Comparison of ENCODE assay signal across 8 cellular contexts in the genomic region with DNA sequence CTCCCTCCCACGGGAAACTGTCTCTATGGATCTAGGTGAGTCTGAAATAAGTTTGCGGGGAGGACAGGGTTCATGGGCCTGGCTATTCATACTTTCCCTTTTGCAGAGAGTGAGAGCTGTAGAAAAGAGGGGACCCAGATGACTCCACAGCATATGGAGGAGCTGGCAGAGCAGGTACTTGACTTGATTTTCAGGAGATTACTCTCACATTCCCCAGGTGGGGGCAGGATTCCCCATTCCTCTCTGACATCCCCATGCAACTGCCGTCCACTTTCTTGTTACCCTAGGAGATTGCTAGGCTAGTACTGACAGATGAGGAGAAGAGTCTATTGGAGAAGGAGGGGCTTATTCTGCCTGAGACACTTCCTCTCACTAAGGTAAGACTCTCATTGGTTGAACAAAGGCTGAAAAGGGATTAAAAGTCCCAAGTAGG. TPM values are rescaled to one million over a fixed set of nuclear protein-coding genes. Genes with fewer than 3 reads are reported as not detected.
DNase-seq lines count a peak whose midpoint lies in the region; ATAC-seq and TF ChIP-seq lines count a peak whose summit lies in the region.

No MANE protein-coding gene starts in this region.

- H2BK15ac ChIP-seq in neuronal stem cell (ENCODE audit: low read length) = no peak overlapping the region

- H3K27me3 Mint-ChIP-seq in activated CD4-positive, alpha-beta T cell treated with anti-CD3 and anti-CD28 coated beads, Interleukin-2, amount 10 ng/mL, durations not matched to agents 24 days and 14 days = no peaks in the 10 kb centered on the region

- H3K4me3 Mint-ChIP-seq in activated CD4-positive, alpha-beta T cell treated with anti-CD3 and anti-CD28 coated beads, Interleukin-2, amount 10 ng/mL, durations not matched to agents 24 days and 14 days = no peak overlapping the region

- H3K4me1 ChIP-seq in esophagus (ENCODE audit: control insufficient read depth in 2 of 2, insufficient read depth in 2 of 2, low read length in 1 of 2) (peaks cover 10 to 11% of the 10 kb centered on the region in 2 donors), neuronal stem cell (ENCODE audit: control insufficient read depth in 2 of 2, insufficient read depth in 1 of 2, low read depth in 1 of 2, low read length in 2 of 2) (peaks cover 34 to 40% of the 10 kb centered on the region in 2 donors)

- peaks cover 22% of the 10 kb centered on the region for H3K4me1 Mint-ChIP-seq in activated CD4-positive, alpha-beta T cell treated with anti-CD3 and anti-CD28 coated beads, Interleukin-2, amount 10 ng/mL, durations not matched to agents 24 days and 14 days

- peak overlapping the region; percentile 81 for H3K18ac ChIP-seq in neuronal stem cell (ENCODE audit: low read length)

- no peaks in the 10 kb centered on the region for H3K9me3 Mint-ChIP-seq in activated CD4-positive, alpha-beta T cell treated with anti-CD3 and anti-CD28 coated beads, Interleukin-2, amount 10 ng/mL, durations not matched to agents 24 days and 14 days

- H4K91ac ChIP-seq in neuronal stem cell (ENCODE audit: low read depth, low read length, poor library complexity) = no peak overlapping the region

- no peaks in the 10 kb centered on the region for H3K27me3 ChIP-seq in esophagus (ENCODE audit: control insufficient read depth in 1 of 2, insufficient read depth in 2 of 2, low read length in 2 of 2)
- no peaks in the 10 kb centered on the region for H3K27me3 ChIP-seq in neuronal stem cell (ENCODE audit: control insufficient read depth in 3 of 3, insufficient read depth in 3 of 3, low read depth in 1 of 3, low read length in 3 of 3)

- peak; percentile 74 for DNase-seq in activated CD4-positive, alpha-beta T cell treated with anti-CD3 and anti-CD28 coated beads, Interleukin-2, amount 10 ng/mL, durations not matched to agents 24 days and 14 days
- DNase-seq in activated CD4-positive, alpha-beta T cell treated with anti-CD3 and anti-CD28 coated beads, Interleukin-2, amount 50 U/mL, for 1 hour = no peak
- DNase-seq in SW 1271 (lab: John Stamatoyannopoulos, UW) = peak; percentile 16 to 62
- peak; percentile 41 for DNase-seq in neuronal stem cell (ENCODE audit: low spot score)

- no peak overlapping the region for H3K4ac ChIP-seq in neuronal stem cell (ENCODE audit: low read length)

- no peak for ATAC-seq in GM19452 (IDR thresholded peaks at IDR 0.05; ENCODE audit: unreplicated experiment)
- no peak for ATAC-seq in HG03342 (IDR thresholded peaks at IDR 0.05; ENCODE audit: unreplicated experiment)

- no peaks in the 10 kb centered on the region for H3K79me1 ChIP-seq in neuronal stem cell (ENCODE audit: low read depth, low read length)

- H2BK120ac ChIP-seq in neuronal stem cell (ENCODE audit: low read depth, low read length) = no peak overlapping the region

- H3K27ac ChIP-seq in esophagus (ENCODE audit: low read depth in 2 of 2, low read length in 1 of 2) (peak overlapping the region; percentile 99), neuronal stem cell (replicated peaks; ENCODE audit: low read length) (peak overlapping the region; percentile 98)

- 4 to 7% methylated on average over 3 of the region's 3 CpGs for WGBS in esophagus, 2 donors
- WGBS in neuronal stem cell (ENCODE audit: extremely low coverage in 2 of 2, insufficient read length in 2 of 2, insufficient replicate concordance in 1 of 2), 2 donors = no CpG with 5 or more reads among the region's 3 CpGs

- H2AFZ ChIP-seq in neuronal stem cell (ENCODE audit: low read length) = peak overlapping the region; percentile 90

- H3K36me3 ChIP-seq in esophagus (ENCODE audit: control insufficient read depth in 2 of 2, insufficient read depth in 2 of 2, low read length in 1 of 2) = peaks cover 6 to 23% of the 10 kb centered on the region in 2 donors
- H3K36me3 ChIP-seq in neuronal stem cell (replicated peaks in 1 of 2; ENCODE audit: control insufficient read depth in 2 of 2, insufficient read depth in 2 of 2, low read length in 2 of 2) = peaks cover 33 to 55% of the 10 kb centered on the region in 2 donors

- peak overlapping the region; percentile 16 for H2BK5ac ChIP-seq in neuronal stem cell (ENCODE audit: low read length)

- H3K14ac ChIP-seq in neuronal stem cell (ENCODE audit: low read length) = peak overlapping the region; percentile 50

- H3K36me3 Mint-ChIP-seq in activated CD4-positive, alpha-beta T cell treated with anti-CD3 and anti-CD28 coated beads, Interleukin-2, amount 10 ng/mL, durations not matched to agents 24 days and 14 days (ENCODE audit: low read depth) = peaks cover 24% of the 10 kb centered on the region

- H3K27ac Mint-ChIP-seq in activated CD4-positive, alpha-beta T cell treated with anti-CD3 and anti-CD28 coated beads, Interleukin-2, amount 10 ng/mL, durations not matched to agents 24 days and 14 days = peak overlapping the region; percentile 92

- no peak overlapping the region for H2AK5ac ChIP-seq in neuronal stem cell (ENCODE audit: low read depth, low read length)

- no peak overlapping the region for H3K23ac ChIP-seq in neuronal stem cell (ENCODE audit: low read depth, low read length, poor library complexity)

- H3K9me3 ChIP-seq in esophagus (ENCODE audit: control insufficient read depth in 2 of 2, insufficient read depth in 1 of 2, low read depth in 1 of 2, low read length in 1 of 2) = no peaks in the 10 kb centered on the region
- no peaks in the 10 kb centered on the region for H3K9me3 ChIP-seq in neuronal stem cell (replicated peaks in 1 of 2; ENCODE audit: control insufficient read depth in 2 of 2, insufficient read depth in 1 of 2, low read depth in 1 of 2, low read length in 2 of 2)

- intact Hi-C loops in activated CD4-positive, alpha-beta T cell treated with anti-CD3 and anti-CD28 coated beads, Interleukin-2, amount 10 ng/mL, durations not matched to agents 24 days and 14 days (cut with micrococcal nuclease) = loop anchor here (5.0 kb wide), 1 partner anchor 621 kb away; no protein-coding TSS in a partner anchor

- no peak overlapping the region for H4K8ac ChIP-seq in neuronal stem cell (ENCODE audit: low read depth, low read length)

- TF ChIP-seq CTCF in LNCAP (IDR thresholded peaks at IDR 0.05) = peak; percentile 29; the same call in 1 of the 2 replicates

- H3K4me3 ChIP-seq in esophagus (ENCODE audit: low read depth in 1 of 2, low read length in 2 of 2) = peak overlapping the region; percentile 81 to 83
- H3K4me3 ChIP-seq in neuronal stem cell (ENCODE audit: low read length in 2 of 2) = peak overlapping the region; percentile 74 to 97

- H3K4me2 ChIP-seq in neuronal stem cell (ENCODE audit: insufficient read depth, low read length, poor library complexity, severe bottlenecking) = peak overlapping the region; percentile 76

- peak overlapping the region; percentile 87 for H3K9ac ChIP-seq in neuronal stem cell (ENCODE audit: low read depth, low read length, poor library complexity)

- H2BK12ac ChIP-seq in neuronal stem cell (ENCODE audit: low read length) = no peak overlapping the region

RNA-seq across cellular contexts. Expression of gene CREB3, which starts 0.7 kb away (rescaled TPM):
- 27.0 and 27.6 TPM in 2 replicates for total RNA-seq in activated CD4-positive, alpha-beta T cell treated with anti-CD3 and anti-CD28 coated beads, Interleukin-2, amount 10 ng/mL, durations not matched to agents 24 days and 14 days
- 10 to 100 TPM; 10.5 to 13.6 TPM for polyA plus RNA-seq in esophagus
- polyA plus RNA-seq in neuronal stem cell (2013, experiment 1 of 2) = 23.0 TPM
- 21.8 TPM for polyA plus RNA-seq in neuronal stem cell (2013, experiment 2 of 2)

RNA-seq across cellular contexts. Expression of gene TLN1, which starts 1.1 kb away (rescaled TPM):
- total RNA-seq in activated CD4-positive, alpha-beta T cell treated with anti-CD3 and anti-CD28 coated beads, Interleukin-2, amount 10 ng/mL, durations not matched to agents 24 days and 14 days = 220 and 243 TPM in 2 replicates
- polyA plus RNA-seq in esophagus = 10 to 100 TPM; 53.2 to 89.5 TPM
- 18.4 TPM for polyA plus RNA-seq in neuronal stem cell (2013, experiment 1 of 2)
- polyA plus RNA-seq in neuronal stem cell (2013, experiment 2 of 2) = 18.5 TPM

RNA-seq across cellular contexts. Expression of gene GBA2, which starts 15.9 kb away (rescaled TPM):
- 46.7 and 50.1 TPM in 2 replicates for total RNA-seq in activated CD4-positive, alpha-beta T cell treated with anti-CD3 and anti-CD28 coated beads, Interleukin-2, amount 10 ng/mL, durations not matched to agents 24 days and 14 days
- 10 to 100 TPM; 26.7 to 45.8 TPM for polyA plus RNA-seq in esophagus
- 52.1 TPM for polyA plus RNA-seq in neuronal stem cell (2013, experiment 1 of 2)
- 51.9 TPM for polyA plus RNA-seq in neuronal stem cell (2013, experiment 2 of 2)

RNA-seq across cellular contexts. Expression of gene RGP1, which starts 16.0 kb away (rescaled TPM):
- 16.3 and 16.7 TPM in 2 replicates for total RNA-seq in activated CD4-positive, alpha-beta T cell treated with anti-CD3 and anti-CD28 coated beads, Interleukin-2, amount 10 ng/mL, durations not matched to agents 24 days and 14 days
- polyA plus RNA-seq in esophagus = 1 to 10 TPM; 5.3 to 6.3 TPM
- 12.1 TPM for polyA plus RNA-seq in neuronal stem cell (2013, experiment 1 of 2)
- polyA plus RNA-seq in neuronal stem cell (2013, experiment 2 of 2) = 12.7 TPM

RNA-seq across cellular contexts. Expression of gene MSMP, which starts 21.0 kb away (rescaled TPM):
- total RNA-seq in activated CD4-positive, alpha-beta T cell treated with anti-CD3 and anti-CD28 coated beads, Interleukin-2, amount 10 ng/mL, durations not matched to agents 24 days and 14 days = 0.88 TPM in 1 of 2 replicates, not detected in the other
- under 1 TPM in 1 of 2 donors, not detected in 1; 0.06 TPM for polyA plus RNA-seq in esophagus
- 0.18 TPM for polyA plus RNA-seq in neuronal stem cell (2013, experiment 1 of 2)
- 0.22 TPM for polyA plus RNA-seq in neuronal stem cell (2013, experiment 2 of 2)
